ENCODE assay signal across 8 cellular contexts in genomic region chr17:48045270-48046001, GRCh38. TPM values are rescaled to one million over a fixed set of nuclear protein-coding genes. Genes with fewer than 3 reads are reported as not detected.
DNase-seq lines count a peak whose midpoint lies in the region; ATAC-seq and TF ChIP-seq lines count a peak whose summit lies in the region.
"Had no signal": no experiment of that assay in that cellular context is flagged by ENCODE, and none has a peak within 500 bp of the region (broad histone marks: within the 10 kb centered on the region; RNA-seq: fewer than 3 reads in every experiment).

No MANE protein-coding gene starts in this region.

- peak overlapping the region; percentile 89 for H3K27ac Mint-ChIP-seq in chondrocyte (ENCODE audit: unreplicated experiment)

- ATAC-seq in GM21515 (IDR thresholded peaks at IDR 0.05; ENCODE audit: unreplicated experiment): no peak
- no peak for ATAC-seq in HG02970 (IDR thresholded peaks at IDR 0.05; ENCODE audit: low FRiP score, unreplicated experiment)

- H3K27me3 Mint-ChIP-seq in chondrocyte (ENCODE audit: low read depth): no peaks in the 10 kb centered on the region

- peak; percentile 47 for DNase-seq in EH (ENCODE audit: low read depth)
- peak; percentile 38 for DNase-seq in LoVo (ENCODE audit: low spot score)
- DNase-seq in chondrocyte (ENCODE audit: low spot score): peak; percentile 48
- peak; percentile 81 for DNase-seq in posterior vena cava (ENCODE audit: low spot score)
- no peak for DNase-seq in putamen (ENCODE audit: low spot score)
- DNase-seq: GF-D8 had no signal

- no peak for TF ChIP-seq CTCF in chondrocyte (IDR thresholded peaks at IDR 0.05)

- H3K36me3 Mint-ChIP-seq in chondrocyte (ENCODE audit: low read depth): peaks cover under 1% of the 10 kb centered on the region

- H3K4me3 Mint-ChIP-seq in chondrocyte (ENCODE audit: unreplicated experiment): peak overlapping the region; percentile 33

- intact Hi-C loops in posterior vena cava (cut with DNase I): no loop called here

- no peaks in the 10 kb centered on the region for H3K9me3 Mint-ChIP-seq in chondrocyte (ENCODE audit: low read depth)

- peaks cover 37% of the 10 kb centered on the region for H3K4me1 Mint-ChIP-seq in chondrocyte (ENCODE audit: low read depth)

RNA-seq across cellular contexts. Expression of gene NFE2L1, which starts 2.7 kb away (rescaled TPM):
- 290 to 445 TPM (median 444 TPM) in 3 replicates for total RNA-seq in chondrocyte
- 100 to 1,000 TPM; 255 to 263 TPM for total RNA-seq in posterior vena cava

RNA-seq across cellular contexts. Expression of gene COPZ2, which starts 7.8 kb away (rescaled TPM):
- total RNA-seq in chondrocyte (157 to 228 TPM (median 219 TPM) in 3 replicates), posterior vena cava (100 to 1,000 TPM in 1 of 2 donors, 10 to 100 TPM in 1; 75.0 to 136 TPM)

RNA-seq across cellular contexts. Expression of gene CBX1, which starts 55.8 kb away (rescaled TPM):
- total RNA-seq in chondrocyte: 73.6 to 78.2 TPM (median 74.9 TPM) in 3 replicates
- total RNA-seq in posterior vena cava: 10 to 100 TPM; 38.7 to 46.1 TPM
